Comparison of ENCODE assay signal across 8 cellular contexts in genomic region chr7:7176421-7177043, GRCh38. TPM values are rescaled to one million over a fixed set of nuclear protein-coding genes. Genes with fewer than 3 reads are reported as not detected.
DNase-seq lines count a peak whose midpoint lies in the region; ATAC-seq lines count a peak whose summit lies in the region.

No MANE protein-coding gene starts in this region.

- no peaks in the 10 kb centered on the region for H3K27me3 Mint-ChIP-seq in activated CD4-positive, alpha-beta T cell treated with anti-CD3 and anti-CD28 coated beads for 36 hours
- H3K27me3 Mint-ChIP-seq in activated CD4-positive, alpha-beta T cell treated with anti-CD3 and anti-CD28 coated beads, Interleukin-2, amount 10 ng/mL, durations not matched to agents 24 days and 14 days, result no peaks in the 10 kb centered on the region
- H3K27me3 Mint-ChIP-seq in stimulated activated memory B cell treated with anti-CD40 and anti-IgM and Interleukin-4, amounts not matched to agents 10 μg/mL and 1 μg/mL and 100 μg/mL, for 72 hours, result no peaks in the 10 kb centered on the region

- H3K36me3 Mint-ChIP-seq in activated CD4-positive, alpha-beta T cell treated with anti-CD3 and anti-CD28 coated beads for 36 hours (ENCODE audit: low read depth), result peaks cover 4% of the 10 kb centered on the region
- peaks cover 11% of the 10 kb centered on the region for H3K36me3 Mint-ChIP-seq in activated CD4-positive, alpha-beta T cell treated with anti-CD3 and anti-CD28 coated beads, Interleukin-2, amount 10 ng/mL, durations not matched to agents 24 days and 14 days (ENCODE audit: low read depth)
- H3K36me3 Mint-ChIP-seq in stimulated activated memory B cell treated with anti-CD40 and anti-IgM and Interleukin-4, amounts not matched to agents 10 μg/mL and 1 μg/mL and 100 μg/mL, for 72 hours, result peaks cover 25% of the 10 kb centered on the region

- peak overlapping the region; percentile 6 for H3K27ac Mint-ChIP-seq in activated CD4-positive, alpha-beta T cell treated with anti-CD3 and anti-CD28 coated beads for 36 hours
- no peak overlapping the region for H3K27ac Mint-ChIP-seq in activated CD4-positive, alpha-beta T cell treated with anti-CD3 and anti-CD28 coated beads, Interleukin-2, amount 10 ng/mL, durations not matched to agents 24 days and 14 days
- H3K27ac Mint-ChIP-seq in stimulated activated memory B cell treated with anti-CD40 and anti-IgM and Interleukin-4, amounts not matched to agents 10 μg/mL and 1 μg/mL and 100 μg/mL, for 72 hours, result peak overlapping the region; percentile 80

- POLR2A ChIA-PET in activated CD4-positive, alpha-beta T cell treated with anti-CD3 and anti-CD28 coated beads for 36 hours (lab: Charles Lee), result no interaction called here

- DNase-seq in activated CD4-positive, alpha-beta T cell treated with anti-CD3 and anti-CD28 coated beads for 36 hours, result no peak
- no peak for DNase-seq in activated CD4-positive, alpha-beta T cell treated with anti-CD3 and anti-CD28 coated beads, Interleukin-2, amount 10 ng/mL, durations not matched to agents 24 days and 14 days
- DNase-seq in SKM-1 treated with dmso at 0.1 percent for 144 hours (lab: John Stamatoyannopoulos, UW; ENCODE audit: unreplicated experiment) (peak; percentile 30), glomerular visceral epithelial cell (ENCODE audit: extremely low spot score) (peak; percentile 76), NCI-H2196 (lab: John Stamatoyannopoulos, UW; ENCODE audit: unreplicated experiment) (no peak)
- no peak for DNase-seq in stimulated activated CD4-positive, alpha-beta T cell treated with anti-CD3 and anti-CD28 coated beads, Interleukin-2, amount 100 ng/mL, for 48 hours

- intact Hi-C loops in activated CD4-positive, alpha-beta T cell treated with anti-CD3 and anti-CD28 coated beads for 36 hours (cut with DNase I, micrococcal nuclease), result no loop called here
- intact Hi-C loops in activated CD4-positive, alpha-beta T cell treated with anti-CD3 and anti-CD28 coated beads, Interleukin-2, amount 10 ng/mL, durations not matched to agents 24 days and 14 days (cut with micrococcal nuclease), result no loop called here

- H3K4me1 Mint-ChIP-seq in activated CD4-positive, alpha-beta T cell treated with anti-CD3 and anti-CD28 coated beads for 36 hours, result peaks cover 16% of the 10 kb centered on the region
- peaks cover 15% of the 10 kb centered on the region for H3K4me1 Mint-ChIP-seq in activated CD4-positive, alpha-beta T cell treated with anti-CD3 and anti-CD28 coated beads, Interleukin-2, amount 10 ng/mL, durations not matched to agents 24 days and 14 days
- peaks cover 45% of the 10 kb centered on the region for H3K4me1 Mint-ChIP-seq in stimulated activated memory B cell treated with anti-CD40 and anti-IgM and Interleukin-4, amounts not matched to agents 10 μg/mL and 1 μg/mL and 100 μg/mL, for 72 hours

- peak; percentile 63 for ATAC-seq in activated CD4-positive, alpha-beta T cell treated with anti-CD3 and anti-CD28 coated beads for 36 hours
- no peak for ATAC-seq in stimulated activated memory B cell treated with anti-CD40 and anti-IgM and Interleukin-4, amounts not matched to agents 10 μg/mL and 1 μg/mL and 100 μg/mL, for 72 hours
- ATAC-seq in GM19463 (IDR thresholded peaks at IDR 0.05; ENCODE audit: unreplicated experiment), result no peak

- peaks cover 10% of the 10 kb centered on the region for H3K9me3 Mint-ChIP-seq in activated CD4-positive, alpha-beta T cell treated with anti-CD3 and anti-CD28 coated beads for 36 hours (ENCODE audit: low read depth)
- H3K9me3 Mint-ChIP-seq in activated CD4-positive, alpha-beta T cell treated with anti-CD3 and anti-CD28 coated beads, Interleukin-2, amount 10 ng/mL, durations not matched to agents 24 days and 14 days, result peaks cover 9% of the 10 kb centered on the region
- peaks cover 13% of the 10 kb centered on the region for H3K9me3 Mint-ChIP-seq in stimulated activated memory B cell treated with anti-CD40 and anti-IgM and Interleukin-4, amounts not matched to agents 10 μg/mL and 1 μg/mL and 100 μg/mL, for 72 hours

- CTCF ChIA-PET in activated CD4-positive, alpha-beta T cell treated with anti-CD3 and anti-CD28 coated beads for 36 hours (lab: Charles Lee), result interaction anchor here (0.6 to 0.9 kb wide), 2 partner anchors 21 to 98 kb away, joined by 3 to 4 read pairs; no protein-coding TSS in a partner anchor

- no peak overlapping the region for H3K4me3 Mint-ChIP-seq in activated CD4-positive, alpha-beta T cell treated with anti-CD3 and anti-CD28 coated beads for 36 hours
- H3K4me3 Mint-ChIP-seq in activated CD4-positive, alpha-beta T cell treated with anti-CD3 and anti-CD28 coated beads, Interleukin-2, amount 10 ng/mL, durations not matched to agents 24 days and 14 days, result no peak overlapping the region
- H3K4me3 Mint-ChIP-seq in stimulated activated memory B cell treated with anti-CD40 and anti-IgM and Interleukin-4, amounts not matched to agents 10 μg/mL and 1 μg/mL and 100 μg/mL, for 72 hours, result no peak overlapping the region

RNA-seq across cellular contexts. Expression of gene C1GALT1, which starts 5.8 kb away (rescaled TPM):
- 10 to 100 TPM; 35.3 to 37.1 TPM for total RNA-seq in activated CD4-positive, alpha-beta T cell treated with anti-CD3 and anti-CD28 coated beads for 36 hours
- 37.2 and 39.3 TPM in 2 replicates for total RNA-seq in activated CD4-positive, alpha-beta T cell treated with anti-CD3 and anti-CD28 coated beads, Interleukin-2, amount 10 ng/mL, durations not matched to agents 24 days and 14 days

Comparison
In these comparisons a context has a peak if more than half of its experiments do, and no peak if none do; other contexts are left out.
1. DNase-seq: peak in SKM-1 treated with dmso at 0.1 percent for 144 hours (single experiment) and glomerular visceral epithelial cell (single experiment); none in activated CD4-positive, alpha-beta T cell treated with anti-CD3 and anti-CD28 coated beads for 36 hours (single experiment), activated CD4-positive, alpha-beta T cell treated with anti-CD3 and anti-CD28 coated beads, Interleukin-2, amount 10 ng/mL, durations not matched to agents 24 days and 14 days (single experiment), stimulated activated CD4-positive, alpha-beta T cell treated with anti-CD3 and anti-CD28 coated beads, Interleukin-2, amount 100 ng/mL, for 48 hours (0 of 2) and NCI-H2196 (single experiment).